27 cellular contexts compared by ENCODE assay signal in genomic region chr13:39232401-39232980, GRCh38.
"Had no signal": no experiment of that assay in that cellular context is flagged by ENCODE, and none has a peak within 500 bp of the region (broad histone marks: within the 10 kb centered on the region; RNA-seq: fewer than 3 reads in every experiment).

No MANE protein-coding gene starts in this region.

- DNase-seq: activated CD4-positive, alpha-beta T cell treated with anti-CD3 and anti-CD28 coated beads, Interleukin-2, amount 10 ng/mL, durations not matched to agents 24 days and 14 days; activated CD4-positive, alpha-beta T cell treated with anti-CD3 and anti-CD28 coated beads, Interleukin-2, amount 50 U/mL, for 4 hours; activated CD8-positive, alpha-beta T cell treated with anti-CD3 and anti-CD28 coated beads for 36 hours; activated gamma-delta T cell; activated naive CD4-positive, alpha-beta T cell treated with Interleukin-2 at 50 U/mL for 16 hours; activated naive CD8-positive, alpha-beta T cell treated with anti-CD3 and anti-CD28 coated beads, Interleukin-2, amount 10 ng/mL, durations not matched to agents 7 days and 5 days; activated T-cell treated with anti-CD3 and anti-CD28 coated beads, Interleukin-2, amount 50 U/mL, for 24 hours; amygdala; Kasumi-1; MG63; NCI-H1048; NCI-H1105 treated with DMSO at 0.1 percent for 48 hours; NCI-H1436; NCI-H187; NCI-H2029 treated with DMSO at 0.1 percent for 48 hours; NCI-H2107; NCI-H2171; NCI-H510A; NCI-H526; NCI-H774; SHP77; T1000 had no signal

- H3K36me3 ChIP-seq: ascending aorta, cardiac muscle cell, MG63, SJCRH30 had no signal

- H3K27me3 ChIP-seq: ascending aorta, cardiac muscle cell, SJCRH30 had no signal

- H3K27ac ChIP-seq: ascending aorta, cardiac muscle cell, SJCRH30, SK-N-MC had no signal

- ATAC-seq: activated CD8-positive, alpha-beta T cell treated with anti-CD3 and anti-CD28 coated beads for 36 hours; Panc1 had no signal

- H3K9me3 ChIP-seq: ascending aorta, MG63, SJCRH30 had no signal

- H3K4me3 ChIP-seq: ascending aorta, cardiac muscle cell, MG63, SJCRH30, SK-N-MC had no signal

- H3K4me1 ChIP-seq: ascending aorta, SJCRH30 had no signal
